In genomic region chr3:161412117-161412516, GRCh38 we compare ENCODE assay signal across 12 cellular contexts. TPM values are rescaled to one million over a fixed set of nuclear protein-coding genes. Genes with fewer than 3 reads are reported as not detected.
"Had no signal": no experiment of that assay in that cellular context is flagged by ENCODE, and none has a peak within 500 bp of the region (broad histone marks: within the 10 kb centered on the region; RNA-seq: fewer than 3 reads in every experiment).

No MANE protein-coding gene starts in this region.

- H3K36me3 ChIP-seq: heart right ventricle, left ventricle myocardium inferior, neural progenitor cell, ovary, tibial artery had no signal

- H3K4me2 ChIP-seq: neural progenitor cell, smooth muscle cell had no signal

- ATAC-seq: heart right ventricle had no signal

- H2AFZ ChIP-seq: neural progenitor cell had no signal

- H3K27me3 ChIP-seq: heart right ventricle, neural progenitor cell, ovary, tibial artery had no signal

- H3K9me3 ChIP-seq: heart right ventricle, left ventricle myocardium inferior, ovary, tibial artery had no signal

- H3K4me3 ChIP-seq: heart right ventricle, left ventricle myocardium inferior, neural progenitor cell, ovary, smooth muscle cell, tibial artery had no signal

- H3K27ac ChIP-seq: neural progenitor cell, ovary, tibial artery had no signal

- DNase-seq: amniotic stem cell, dermis blood vessel endothelial cell, heart right ventricle, left ventricle myocardium inferior, ovary, tibial artery had no signal

RNA-seq across cellular contexts. Expression of gene SPTSSB, which starts 40.8 kb away (rescaled TPM):
- total RNA-seq: activated T-helper 2 cell treated with anti-CD3 and anti-CD28 coated beads, Interferon-gamma antibody, Interleukin-2, Interleukin-4, amounts not matched to agents 10 μg/mL and 5 μg/mL and 100 μg/mL, durations not matched to agents 14 hours and 24 hours and 36 hours; dermis blood vessel endothelial cell; mesenteric fat pad; myocyte; T-helper 2 cell treated with Interferon-gamma antibody and Interleukin-4, amounts not matched to agents 100 ng/mL and 5 ng/mL, for 36 hours had no signal
